28 cellular contexts compared by ENCODE assay signal in the genomic region with DNA sequence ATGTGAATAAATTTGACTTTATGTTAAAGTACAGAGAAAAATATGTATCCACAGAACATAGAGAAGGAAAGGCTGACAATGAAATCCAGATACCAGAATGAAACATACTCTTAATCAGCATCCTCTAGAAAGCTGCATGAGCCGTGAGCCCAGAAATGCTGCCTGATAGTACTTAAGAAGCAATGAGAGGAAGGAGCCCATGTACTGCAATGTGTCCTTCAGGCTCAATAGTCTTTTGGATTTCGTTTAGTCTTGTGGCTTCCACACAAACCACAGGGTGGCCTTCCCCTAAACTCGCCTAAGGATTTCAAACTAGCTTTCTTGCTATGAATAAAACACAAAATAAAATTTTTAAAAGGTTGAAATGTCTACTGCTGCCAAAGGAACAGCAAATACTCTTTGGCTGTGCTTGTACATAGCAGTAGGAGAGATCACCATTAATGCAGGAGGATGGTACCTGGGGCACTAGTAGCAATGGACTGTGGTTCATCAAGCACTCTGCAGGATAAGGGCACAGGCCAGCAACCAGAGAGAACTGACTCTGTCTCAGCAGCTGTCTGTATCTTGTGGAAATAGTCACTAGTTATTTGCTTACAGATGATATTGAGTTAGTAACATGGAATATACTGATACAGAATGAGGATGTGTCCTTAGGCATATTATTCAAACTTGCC.
"Had no signal": no experiment of that assay in that cellular context is flagged by ENCODE, and none has a peak within 500 bp of the region (broad histone marks: within the 10 kb centered on the region; RNA-seq: fewer than 3 reads in every experiment).

No MANE protein-coding gene starts in this region.

- H3K79me2 ChIP-seq: hepatocyte had no signal

- H3K9me3 Mint-ChIP-seq: endodermal cell; nephron progenitor cell; stimulated activated memory B cell treated with anti-CD40 and anti-IgM and Interleukin-4, amounts not matched to agents 10 μg/mL and 1 μg/mL and 100 μg/mL, for 72 hours; type B pancreatic cell had no signal

- H3K4me3 ChIP-seq: colonic mucosa, gastrocnemius medialis, heart left ventricle, hepatocyte, lower lobe of right lung, ovary, psoas muscle, skin epidermis, spleen, testis, tibial artery had no signal

- DNase-seq: colonic mucosa; effector CD8-positive, alpha-beta T cell; endodermal cell; foreskin fibroblast; gastrocnemius medialis; heart left ventricle; left ventricle myocardium superior; lower lobe of right lung; naive thymus-derived CD8-positive, alpha-beta T cell; nephron progenitor cell; occipital lobe; ovary; posterior cingulate gyrus; psoas muscle; right cardiac atrium; spleen; stimulated activated CD4-positive, alpha-beta T cell treated with anti-CD3 and anti-CD28 coated beads, Interleukin-4, amount 100 ng/mL, for 4 hours; stimulated activated naive CD8-positive, alpha-beta T cell treated with anti-CD3 and anti-CD28 coated beads, Interleukin-15, Interleukin-2, amounts not matched to agents 100 U/mL and 50 U/mL, for 24 hours; substantia nigra; testis; tibial artery had no signal

- H3K4me3 Mint-ChIP-seq: dendritic cell treated with granulocyte-macrophage colony-stimulating factor and Interleukin-4, amounts not matched to agents 40 ng/mL and 50 ng/mL, for 4 days; endodermal cell; naive thymus-derived CD8-positive, alpha-beta T cell; nephron progenitor cell; stimulated activated memory B cell treated with anti-CD40 and anti-IgM and Interleukin-4, amounts not matched to agents 10 μg/mL and 1 μg/mL and 100 μg/mL, for 72 hours; type B pancreatic cell had no signal

- H3K9me3 ChIP-seq: colonic mucosa, gastrocnemius medialis, heart left ventricle, lower lobe of right lung, ovary, psoas muscle, spleen, testis, tibial artery had no signal

- H3K27ac ChIP-seq: colonic mucosa, epithelial cell of prostate, gastrocnemius medialis, heart left ventricle, hepatocyte, lower lobe of right lung, ovary, psoas muscle, skin epidermis, spleen, testis, tibial artery had no signal

- H3K36me3 Mint-ChIP-seq: naive thymus-derived CD8-positive, alpha-beta T cell; stimulated activated memory B cell treated with anti-CD40 and anti-IgM and Interleukin-4, amounts not matched to agents 10 μg/mL and 1 μg/mL and 100 μg/mL, for 72 hours; type B pancreatic cell had no signal

- ATAC-seq: esophagus mucosa; gastrocnemius medialis; heart left ventricle; left ventricle myocardium superior; lower lobe of right lung; naive thymus-derived CD8-positive, alpha-beta T cell; psoas muscle; right cardiac atrium; stimulated activated memory B cell treated with anti-CD40 and anti-IgM and Interleukin-4, amounts not matched to agents 10 μg/mL and 1 μg/mL and 100 μg/mL, for 72 hours; stimulated activated naive CD8-positive, alpha-beta T cell treated with anti-CD3 and anti-CD28 coated beads, Interleukin-15, Interleukin-2, amounts not matched to agents 100 U/mL and 50 U/mL, for 24 hours had no signal

- H3K27me3 ChIP-seq: colonic mucosa, gastrocnemius medialis, heart left ventricle, hepatocyte, ovary, spleen, testis, tibial artery had no signal

- H3K27me3 Mint-ChIP-seq: dendritic cell treated with granulocyte-macrophage colony-stimulating factor and Interleukin-4, amounts not matched to agents 40 ng/mL and 50 ng/mL, for 4 days; stimulated activated memory B cell treated with anti-CD40 and anti-IgM and Interleukin-4, amounts not matched to agents 10 μg/mL and 1 μg/mL and 100 μg/mL, for 72 hours; type B pancreatic cell had no signal

- H3K36me3 ChIP-seq: colonic mucosa, gastrocnemius medialis, heart left ventricle, lower lobe of right lung, ovary, spleen, tibial artery had no signal

- H3K27ac Mint-ChIP-seq: dendritic cell treated with granulocyte-macrophage colony-stimulating factor and Interleukin-4, amounts not matched to agents 40 ng/mL and 50 ng/mL, for 4 days; endodermal cell; naive thymus-derived CD8-positive, alpha-beta T cell; nephron progenitor cell; stimulated activated memory B cell treated with anti-CD40 and anti-IgM and Interleukin-4, amounts not matched to agents 10 μg/mL and 1 μg/mL and 100 μg/mL, for 72 hours; type B pancreatic cell had no signal

- H3K4me1 Mint-ChIP-seq: naive thymus-derived CD8-positive, alpha-beta T cell; nephron progenitor cell; stimulated activated memory B cell treated with anti-CD40 and anti-IgM and Interleukin-4, amounts not matched to agents 10 μg/mL and 1 μg/mL and 100 μg/mL, for 72 hours had no signal

- H2AFZ ChIP-seq: hepatocyte had no signal

- H3K4me2 ChIP-seq: hepatocyte had no signal
